In genomic region chr3:175580318-175580717, GRCh38 we compare ENCODE assay signal across 18 cellular contexts.
DNase-seq lines count a peak whose midpoint lies in the region; ATAC-seq, FAIRE-seq and TF ChIP-seq lines count a peak whose summit lies in the region.
"Had no signal": no experiment of that assay in that cellular context is flagged by ENCODE, and none has a peak within 500 bp of the region (broad histone marks: within the 10 kb centered on the region; RNA-seq: fewer than 3 reads in every experiment).

No MANE protein-coding gene starts in this region.

- H3K79me2 ChIP-seq in HepG2 (ENCODE audit: insufficient read depth, low read length), result no peaks in the 10 kb centered on the region

- no peak overlapping the region for H3K4me2 ChIP-seq in HepG2 (ENCODE audit: low read depth, low read length)
- H3K4me2 ChIP-seq: A549; BLaER1 treated with 17β-estradiol and CSF1 and Interleukin-3, amounts not matched to agents 10 nM and 100 nM had no signal

- TF ChIP-seq EP300 in HepG2 (IDR thresholded peaks at IDR 0.05; ENCODE audit: low read depth in 2 of 2, low read length in 2 of 2) (no peak), HepG2 (CRISPR knock-in tag; IDR thresholded peaks at IDR 0.05; ENCODE audit: borderline replicate concordance) (no peak)

- in situ Hi-C loops in HepG2 (cut with HindIII; ENCODE audit: extremely low pct_ligation_motif_present, low pct_unique_long_range_greater_than_20kb), result no loop called here

- H3K36me3 ChIP-seq in liver (ENCODE audit: control insufficient read depth in 4 of 4, insufficient read depth in 3 of 4, low read depth in 1 of 4, low read length in 3 of 4) (no peaks in the 10 kb centered on the region), HepG2 (replicated peaks in 1 of 2; ENCODE audit: control insufficient read depth in 1 of 2, insufficient read depth in 2 of 2, low read length in 2 of 2) (no peaks in the 10 kb centered on the region), colonic mucosa (no peaks in the 10 kb centered on the region)
- H3K36me3 ChIP-seq: BLaER1 treated with 17β-estradiol and CSF1 and Interleukin-3, amounts not matched to agents 10 nM and 100 nM had no signal

- H3K27me3 ChIP-seq in liver (ENCODE audit: control insufficient read depth in 4 of 4, insufficient read depth in 4 of 4, low read length in 3 of 4) (no peaks in the 10 kb centered on the region), HepG2 (ENCODE audit: control insufficient read depth in 1 of 2, insufficient read depth in 2 of 2, low read length in 2 of 2) (no peaks in the 10 kb centered on the region), colonic mucosa (no peaks in the 10 kb centered on the region)
- H3K27me3 ChIP-seq: BLaER1 treated with 17β-estradiol and CSF1 and Interleukin-3, amounts not matched to agents 10 nM and 100 nM had no signal

- H3K4me3 ChIP-seq in liver (ENCODE audit: low read depth in 1 of 3, low read length in 3 of 3) (no peak overlapping the region), HepG2 (replicated peaks in 1 of 3; ENCODE audit: insufficient read depth in 1 of 3, low read depth in 2 of 3, low read length in 3 of 3) (no peak overlapping the region), colonic mucosa (no peak overlapping the region)
- H3K4me3 ChIP-seq: A549; BLaER1 treated with 17β-estradiol and CSF1 and Interleukin-3, amounts not matched to agents 10 nM and 100 nM had no signal

- no peak overlapping the region for H3K9ac ChIP-seq in liver (ENCODE audit: low read depth in 1 of 2, low read length in 2 of 2)
- no peak overlapping the region for H3K9ac ChIP-seq in HepG2 (ENCODE audit: insufficient read depth, low read depth, low read length)
- no peak overlapping the region for H3K9ac ChIP-seq in colonic mucosa (ENCODE audit: low read depth in 2 of 2, low read length in 2 of 2)
- H3K9ac ChIP-seq: BLaER1 treated with 17β-estradiol and CSF1 and Interleukin-3, amounts not matched to agents 10 nM and 100 nM had no signal

- TF ChIP-seq CTCF in liver (IDR thresholded peaks at IDR 0.05; ENCODE audit: low read depth, low read length, missing input control), result no peak
- TF ChIP-seq CTCF in HepG2 (CRISPR knock-in tag; IDR thresholded peaks at IDR 0.05), result no peak
- no peak for TF ChIP-seq CTCF in colonic mucosa (IDR thresholded peaks at IDR 0.05)

- no TSS peak for BruUV-seq in HepG2 (replicated peaks; lab: Mats Ljungman, UMichigan)

- 15% methylated on average over 1 of the region's 1 CpG for WGBS in liver
- WGBS in HepG2 (ENCODE audit: low lambda C conversion rate), result 0% methylated on average over 1 of the region's 1 CpG

- ATAC-seq in HepG2, result no peak
- peak; percentile 57 for ATAC-seq in left lobe of liver
- no peak for ATAC-seq in GM18867 (IDR thresholded peaks at IDR 0.05; ENCODE audit: unreplicated experiment)
- ATAC-seq: A549; CD8-positive, alpha-beta T cell had no signal

- no peak overlapping the region for H2AFZ ChIP-seq in HepG2 (ENCODE audit: low read length)

- intact Hi-C loops in HepG2 (cut with micrococcal nuclease; ENCODE audit: unreplicated experiment), result no loop called here
- intact Hi-C loops in colonic mucosa (cut with DNase I), result no loop called here

- TF ChIP-seq RAD21 in liver (IDR thresholded peaks at IDR 0.05) (no peak), HepG2 (CRISPR knock-in tag; IDR thresholded peaks at IDR 0.05) (no peak)

- POLR2A ChIA-PET in HepG2 (lab: Yijun Ruan, JAX), result no interaction called here

- no peak for TF ChIP-seq POLR2A in HepG2 (IDR thresholded peaks at IDR 0.05; ENCODE audit: insufficient read depth in 1 of 2, low read depth in 2 of 2, low read length in 2 of 2)

- H3K27ac ChIP-seq in liver (ENCODE audit: low read depth in 1 of 2, low read length in 2 of 2) (no peak overlapping the region), HepG2 (ENCODE audit: extremely low read length, insufficient read depth, low read length) (no peak overlapping the region), colonic mucosa (no peak overlapping the region)
- H3K27ac ChIP-seq: 22Rv1; A549; BLaER1 treated with 17β-estradiol and CSF1 and Interleukin-3, amounts not matched to agents 10 nM and 100 nM; C4-2B had no signal

- no peaks in the 10 kb centered on the region for H3K9me3 ChIP-seq in liver (ENCODE audit: control insufficient read depth in 4 of 4, low read length in 3 of 4)
- H3K9me3 ChIP-seq in HepG2 (ENCODE audit: low read length), result peaks cover 24% of the 10 kb centered on the region
- no peaks in the 10 kb centered on the region for H3K9me3 ChIP-seq in colonic mucosa
- H3K9me3 ChIP-seq: A549, Caco-2 had no signal

- H4K20me1 ChIP-seq in HepG2 (ENCODE audit: insufficient read depth, low read length), result no peaks in the 10 kb centered on the region
- H4K20me1 ChIP-seq: BLaER1 treated with 17β-estradiol and CSF1 and Interleukin-3, amounts not matched to agents 10 nM and 100 nM had no signal

- DNase-seq in HepG2 (ENCODE audit: low spot score) (no peak), left lobe of liver (ENCODE audit: low spot score) (no peak), colonic mucosa (no peak)
- DNase-seq: AML-193; Caco-2; Calu3; CD4-positive, alpha-beta T cell; CD8-positive, alpha-beta T cell; DMS79 treated with DMSO at 0.1 percent for 48 hours; GF-D8 had no signal

- peaks cover 0 to 7% (median 4%) of the 10 kb centered on the region in 4 donors for H3K4me1 ChIP-seq in liver (ENCODE audit: control insufficient read depth in 4 of 4, insufficient read depth in 4 of 4, low read length in 3 of 4)
- H3K4me1 ChIP-seq in HepG2 (ENCODE audit: insufficient read depth, low read length), result no peaks in the 10 kb centered on the region
- H3K4me1 ChIP-seq in colonic mucosa, result no peaks in the 10 kb centered on the region
- H3K4me1 ChIP-seq: A549; BLaER1 treated with 17β-estradiol and CSF1 and Interleukin-3, amounts not matched to agents 10 nM and 100 nM; Caco-2 had no signal

- CTCF ChIA-PET in HepG2 (lab: Yijun Ruan, JAX; ENCODE audit: low intra/inter-chr PET ratio, low total read pairs), result no interaction called here

- no peak for FAIRE-seq in HepG2 (lab: Jason Lieb, UNC)
- FAIRE-seq: A549, D721Med, GM12891 had no signal

TF ChIP-seq in liver, 16 proteins besides CTCF, POLR2A, EP300 and RAD21 (continues in another document):
- TF ChIP-seq HNF4A (conservative IDR thresholded peaks at IDR 0.05) (peak; percentile 70 to 77), HNF4G (IDR thresholded peaks at IDR 0.05) (peak; percentile 40), RXRA (IDR thresholded peaks at IDR 0.05) (no peak), REST (IDR thresholded peaks at IDR 0.05) (no peak), NR2F2 (IDR thresholded peaks at IDR 0.05) (no peak), SP1 (IDR thresholded peaks at IDR 0.05) (peak; percentile 34)

TF ChIP-seq in HepG2, 621 proteins besides CTCF, POLR2A, EP300 and RAD21:
- TF ChIP-seq ZBTB20 (CRISPR knock-in tag; IDR thresholded peaks at IDR 0.05; ENCODE audit: borderline replicate concordance, low read depth) (no peak), PHF5A (CRISPR knock-in tag; IDR thresholded peaks at IDR 0.05; ENCODE audit: low read depth, unreplicated experiment) (no peak), ZNF224 (CRISPR knock-in tag; IDR thresholded peaks at IDR 0.05) (no peak), TFDP1 (CRISPR knock-in tag; IDR thresholded peaks at IDR 0.05; ENCODE audit: borderline replicate concordance) (no peak), ASH2L (IDR thresholded peaks at IDR 0.05; ENCODE audit: insufficient read length, low read depth, low read length) (no peak), NCOR1 (IDR thresholded peaks at IDR 0.05; ENCODE audit: borderline replicate concordance, low read length) (no peak), GLI4 (CRISPR knock-in tag; IDR thresholded peaks at IDR 0.05; ENCODE audit: borderline replicate concordance) (no peak), ZNF333 (CRISPR knock-in tag; IDR thresholded peaks at IDR 0.05; ENCODE audit: borderline replicate concordance) (no peak), CREB1 (IDR thresholded peaks at IDR 0.05) (no peak), CREB1 (CRISPR knock-in tag; IDR thresholded peaks at IDR 0.05) (no peak), REL (CRISPR knock-in tag; conservative IDR thresholded peaks at IDR 0.05) (no peak), ZBTB7B (CRISPR knock-in tag; IDR thresholded peaks at IDR 0.05) (no peak), ZFYVE20 (CRISPR knock-in tag; IDR thresholded peaks at IDR 0.05; ENCODE audit: borderline replicate concordance, low read depth) (no peak)
- TF ChIP-seq, protein P1, sequence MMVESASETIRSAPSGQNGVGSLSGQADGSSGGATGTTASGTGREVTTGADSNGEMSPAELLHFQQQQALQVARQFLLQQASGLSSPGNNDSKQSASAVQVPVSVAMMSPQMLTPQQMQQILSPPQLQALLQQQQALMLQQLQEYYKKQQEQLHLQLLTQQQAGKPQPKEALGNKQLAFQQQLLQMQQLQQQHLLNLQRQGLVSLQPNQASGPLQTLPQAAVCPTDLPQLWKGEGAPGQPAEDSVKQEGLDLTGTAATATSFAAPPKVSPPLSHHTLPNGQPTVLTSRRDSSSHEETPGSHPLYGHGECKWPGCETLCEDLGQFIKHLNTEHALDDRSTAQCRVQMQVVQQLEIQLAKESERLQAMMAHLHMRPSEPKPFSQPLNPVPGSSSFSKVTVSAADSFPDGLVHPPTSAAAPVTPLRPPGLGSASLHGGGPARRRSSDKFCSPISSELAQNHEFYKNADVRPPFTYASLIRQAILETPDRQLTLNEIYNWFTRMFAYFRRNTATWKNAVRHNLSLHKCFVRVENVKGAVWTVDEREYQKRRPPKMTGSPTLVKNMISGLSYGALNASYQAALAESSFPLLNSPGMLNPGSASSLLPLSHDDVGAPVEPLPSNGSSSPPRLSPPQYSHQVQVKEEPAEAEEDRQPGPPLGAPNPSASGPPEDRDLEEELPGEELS (CRISPR knock-in tag; IDR thresholded peaks at IDR 0.05), result no peak
